In genomic region chr9:89661391-89661949, GRCh38 we compare ENCODE assay signal across 9 cellular contexts. TPM values are rescaled to one million over a fixed set of nuclear protein-coding genes. Genes with fewer than 3 reads are reported as not detected.
DNase-seq lines count a peak whose midpoint lies in the region; ATAC-seq, FAIRE-seq and TF ChIP-seq lines count a peak whose summit lies in the region.
"Had no signal": no experiment of that assay in that cellular context is flagged by ENCODE, and none has a peak within 500 bp of the region (broad histone marks: within the 10 kb centered on the region; RNA-seq: fewer than 3 reads in every experiment).

No MANE protein-coding gene starts in this region.

- ATAC-seq in HepG2: peak; percentile 65
- ATAC-seq in HG02759 (IDR thresholded peaks at IDR 0.05; ENCODE audit: unreplicated experiment): no peak

- POLR2A ChIA-PET in HepG2 (lab: Yijun Ruan, JAX): no interaction called here

- TF ChIP-seq RAD21 in Ishikawa (IDR thresholded peaks at IDR 0.05; ENCODE audit: low read depth): no peak
- TF ChIP-seq RAD21 in HepG2 (CRISPR knock-in tag; IDR thresholded peaks at IDR 0.05): no peak

- peak overlapping the region in 1 of 3 experiments; percentile 49; a peak in 2 of 6 replicates for H3K4me3 ChIP-seq in HepG2 (replicated peaks in 1 of 3; ENCODE audit: insufficient read depth in 1 of 3, low read depth in 2 of 3, low read length in 3 of 3)
- peak overlapping the region; percentile 48 for H3K4me3 ChIP-seq in smooth muscle cell

- H3K9me3 ChIP-seq in HepG2 (ENCODE audit: low read length) (no peaks in the 10 kb centered on the region), smooth muscle cell (replicated peaks; ENCODE audit: low read depth) (no peaks in the 10 kb centered on the region)

- CTCF ChIA-PET in HepG2 (lab: Yijun Ruan, JAX; ENCODE audit: low intra/inter-chr PET ratio, low total read pairs): no interaction called here

- H3K4me2 ChIP-seq in HepG2 (ENCODE audit: low read depth, low read length) (peak overlapping the region; percentile 60), smooth muscle cell (peak overlapping the region; percentile 85)

- no peak overlapping the region for H3K9ac ChIP-seq in HepG2 (ENCODE audit: insufficient read depth, low read depth, low read length)
- H3K9ac ChIP-seq in smooth muscle cell (ENCODE audit: low read depth): no peak overlapping the region

- H3K27ac ChIP-seq in HepG2 (ENCODE audit: extremely low read length, insufficient read depth, low read length): no peak overlapping the region
- no peak overlapping the region for H3K27ac ChIP-seq in smooth muscle cell (ENCODE audit: low read depth)

- H3K36me3 ChIP-seq in HepG2 (replicated peaks in 1 of 2; ENCODE audit: control insufficient read depth in 1 of 2, insufficient read depth in 2 of 2, low read length in 2 of 2) (no peaks in the 10 kb centered on the region), smooth muscle cell (ENCODE audit: low read depth) (no peaks in the 10 kb centered on the region)

- peaks cover 16% of the 10 kb centered on the region for H3K4me1 ChIP-seq in HepG2 (ENCODE audit: insufficient read depth, low read length)
- H3K4me1 ChIP-seq in smooth muscle cell (ENCODE audit: low read depth): no peaks in the 10 kb centered on the region

- FAIRE-seq in HepG2 (lab: Jason Lieb, UNC): no peak

- no peak for TF ChIP-seq CTCF in HepG2 (CRISPR knock-in tag; IDR thresholded peaks at IDR 0.05)
- TF ChIP-seq CTCF in smooth muscle cell (IDR thresholded peaks at IDR 0.05; ENCODE audit: borderline replicate concordance, insufficient read depth, poor library complexity, severe bottlenecking): no peak

- H3F3A ChIP-seq in smooth muscle cell (ENCODE audit: low read depth): no peaks in the 10 kb centered on the region

- no peak for TF ChIP-seq POLR2A in HepG2 (IDR thresholded peaks at IDR 0.05; ENCODE audit: insufficient read depth in 1 of 2, low read depth in 2 of 2, low read length in 2 of 2)

- BruUV-seq in HepG2 (replicated peaks; lab: Mats Ljungman, UMichigan): no TSS peak

- in situ Hi-C loops in HepG2 (cut with HindIII; ENCODE audit: extremely low pct_ligation_motif_present, low pct_unique_long_range_greater_than_20kb): no loop called here

- WGBS in HepG2 (ENCODE audit: low lambda C conversion rate): 15% methylated on average over 9 of the region's 13 CpGs
- WGBS in smooth muscle cell (ENCODE audit: low lambda C conversion rate): 61% methylated on average over 13 of the region's 13 CpGs

- H3K27me3 ChIP-seq in HepG2 (ENCODE audit: control insufficient read depth in 1 of 2, insufficient read depth in 2 of 2, low read length in 2 of 2): peaks cover 7 to 38% of the 10 kb centered on the region in 2 experiments; a peak in 3 of 5 replicates
- H3K27me3 ChIP-seq in smooth muscle cell (ENCODE audit: low read depth): no peaks in the 10 kb centered on the region

- TF ChIP-seq EP300 in Ishikawa (IDR thresholded peaks at IDR 0.05; ENCODE audit: borderline replicate concordance): no peak
- no peak for TF ChIP-seq EP300 in HepG2 (IDR thresholded peaks at IDR 0.05; ENCODE audit: low read depth in 2 of 2, low read length in 2 of 2)
- TF ChIP-seq EP300 in HepG2 (CRISPR knock-in tag; IDR thresholded peaks at IDR 0.05; ENCODE audit: borderline replicate concordance): no peak

- no peaks in the 10 kb centered on the region for H4K20me1 ChIP-seq in HepG2 (ENCODE audit: insufficient read depth, low read length)
- no peaks in the 10 kb centered on the region for H4K20me1 ChIP-seq in smooth muscle cell (ENCODE audit: low read depth)

- H3K79me2 ChIP-seq in HepG2 (ENCODE audit: insufficient read depth, low read length) (no peaks in the 10 kb centered on the region), smooth muscle cell (ENCODE audit: low read depth) (no peaks in the 10 kb centered on the region)

- intact Hi-C loops in HepG2 (cut with micrococcal nuclease; ENCODE audit: unreplicated experiment): no loop called here

- peak; percentile 58 for DNase-seq in cerebellum (ENCODE audit: low spot score)
- peak; percentile 37 for DNase-seq in HepG2 (ENCODE audit: low spot score)
- DNase-seq in smooth muscle cell (lab: John Stamatoyannopoulos, UW; ENCODE audit: unreplicated experiment): no peak
- no peak for DNase-seq in stimulated activated naive CD4-positive, alpha-beta T cell treated with Interleukin-2 at 50 U/mL for 16 hours (lab: John Stamatoyannopoulos, UW)
- DNase-seq in KG1 (lab: John Stamatoyannopoulos, UW): no peak
- no peak for DNase-seq in NCI-H1694 treated with DMSO at 0.1 percent for 48 hours (lab: John Stamatoyannopoulos, UW)
- DNase-seq: activated CD8-positive, alpha-beta memory T cell treated with anti-CD3 and anti-CD28 coated beads for 24 hours had no signal

- H2AFZ ChIP-seq in HepG2 (ENCODE audit: low read length) (no peak overlapping the region), smooth muscle cell (ENCODE audit: low read depth) (peak overlapping the region; percentile 97)

TF ChIP-seq in Ishikawa, 13 proteins besides CTCF, POLR2A, EP300 and RAD21:
- TF ChIP-seq CREB1 (IDR thresholded peaks at IDR 0.05; ENCODE audit: low read depth): no peak
- no peak for TF ChIP-seq ZBTB7A (IDR thresholded peaks at IDR 0.05; ENCODE audit: low read depth)
- no peak for TF ChIP-seq TCF12 (IDR thresholded peaks at IDR 0.05; ENCODE audit: low read depth)
- TF ChIP-seq TAF1 (IDR thresholded peaks at IDR 0.05; ENCODE audit: low read depth): no peak
- TF ChIP-seq USF1 (IDR thresholded peaks at IDR 0.05): 0 out of 2 replicates have a peak, but pooled peaks have one; percentile 38
- TF ChIP-seq EGR1 (IDR thresholded peaks at IDR 0.05): no peak
- TF ChIP-seq FOXM1 (IDR thresholded peaks at IDR 0.05; ENCODE audit: borderline replicate concordance, low read depth): no peak
- no peak for TF ChIP-seq CEBPB (IDR thresholded peaks at IDR 0.05)
- no peak for TF ChIP-seq TEAD4 (IDR thresholded peaks at IDR 0.05)

TF ChIP-seq in HepG2, 621 proteins besides CTCF, POLR2A, EP300 and RAD21 (continues in another document):
- no peak for TF ChIP-seq SETDB1 (CRISPR knock-in tag; IDR thresholded peaks at IDR 0.05; ENCODE audit: borderline replicate concordance)
- no peak for TF ChIP-seq MTA1 (CRISPR knock-in tag; IDR thresholded peaks at IDR 0.05; ENCODE audit: borderline replicate concordance)
- peak; percentile 79 for TF ChIP-seq TEAD3 (CRISPR knock-in tag; optimal IDR thresholded peaks at IDR 0.05; ENCODE audit: borderline replicate concordance)
- no peak for TF ChIP-seq SAP130 (CRISPR knock-in tag; IDR thresholded peaks at IDR 0.05; ENCODE audit: low read depth)
- TF ChIP-seq SOX6 (IDR thresholded peaks at IDR 0.05): no peak
- TF ChIP-seq SOX6 (CRISPR knock-in tag; IDR thresholded peaks at IDR 0.05): peak; percentile 3; the same call in 1 of the 2 replicates
- no peak for TF ChIP-seq ERF (CRISPR knock-in tag; IDR thresholded peaks at IDR 0.05)

RNA-seq across cellular contexts. Expression of gene GADD45G, which starts 56.7 kb away (rescaled TPM):
- total RNA-seq in cerebellum: 6.9 TPM
- total RNA-seq in HepG2 (2016; rRNA removed; fragmentation: Illumina TruSeq; extraction: Trizol): not detected in 2 replicates
- not detected in 2 replicates for total RNA-seq in HepG2 (2016; cell fraction: cytosol; rRNA removed; fragmentation: Illumina TruSeq; extraction: Trizol; ENCODE audit: low read depth)
- total RNA-seq in HepG2 (2016; cell fraction: insoluble cytoplasmic fraction; rRNA removed; fragmentation: Illumina TruSeq; extraction: Trizol): not detected in 2 replicates
- not detected in 2 replicates for total RNA-seq in HepG2 (2016; cell fraction: membrane; rRNA removed; fragmentation: Illumina TruSeq; extraction: Trizol)
- not detected in 2 replicates for total RNA-seq in HepG2 (2016; cell fraction: nucleus; rRNA removed; fragmentation: Illumina TruSeq; extraction: Trizol)
- not detected in 2 replicates for polyA plus RNA-seq in HepG2 (2011; rRNA removed)
- not detected in 2 replicates for polyA plus RNA-seq in HepG2 (2011; cell fraction: cytosol; rRNA removed)
- not detected in 2 replicates for polyA plus RNA-seq in HepG2 (2011; cell fraction: nucleus; rRNA removed)
- polyA plus RNA-seq in HepG2 (2012): not detected in 2 replicates
- polyA plus RNA-seq in HepG2 (2016; cell fraction: cytosol; fragmentation: Illumina TruSeq; extraction: Trizol; ENCODE audit: low read depth): not detected in 2 replicates
- not detected in 2 replicates for polyA plus RNA-seq in HepG2 (2016; cell fraction: insoluble cytoplasmic fraction; fragmentation: Illumina TruSeq; extraction: Trizol; ENCODE audit: low read depth)
- polyA plus RNA-seq in HepG2 (2016; cell fraction: membrane; fragmentation: Illumina TruSeq; extraction: Trizol; ENCODE audit: low read depth): not detected in 2 replicates
- polyA plus RNA-seq in HepG2 (2016; cell fraction: nucleus; fragmentation: Illumina TruSeq; extraction: Trizol; ENCODE audit: insufficient read depth, low read depth): not detected in 2 replicates
- not detected in 2 replicates for polyA minus RNA-seq in HepG2 (2011; rRNA and poly(A)+ RNA removed; ENCODE audit: low replicate concordance)
- polyA minus RNA-seq in HepG2 (2011; cell fraction: cytosol; rRNA and poly(A)+ RNA removed): not detected in 2 replicates
- not detected in 2 replicates for polyA minus RNA-seq in HepG2 (2011; cell fraction: nucleus; rRNA and poly(A)+ RNA removed)
- total RNA-seq in smooth muscle cell: 1.5 and 6.9 TPM in 2 replicates
- 10.7 and 11.3 TPM in 2 replicates for polyA plus RNA-seq in smooth muscle cell

Comparison
In these comparisons a context has a peak if more than half of its experiments do, and no peak if none do; other contexts are left out.
1. DNase-seq: peak in cerebellum (single experiment) and HepG2 (single experiment); none in smooth muscle cell (single experiment), stimulated activated naive CD4-positive, alpha-beta T cell treated with Interleukin-2 at 50 U/mL for 16 hours (single experiment), KG1 (single experiment) and NCI-H1694 treated with DMSO at 0.1 percent for 48 hours (single experiment).